In the genomic region with DNA sequence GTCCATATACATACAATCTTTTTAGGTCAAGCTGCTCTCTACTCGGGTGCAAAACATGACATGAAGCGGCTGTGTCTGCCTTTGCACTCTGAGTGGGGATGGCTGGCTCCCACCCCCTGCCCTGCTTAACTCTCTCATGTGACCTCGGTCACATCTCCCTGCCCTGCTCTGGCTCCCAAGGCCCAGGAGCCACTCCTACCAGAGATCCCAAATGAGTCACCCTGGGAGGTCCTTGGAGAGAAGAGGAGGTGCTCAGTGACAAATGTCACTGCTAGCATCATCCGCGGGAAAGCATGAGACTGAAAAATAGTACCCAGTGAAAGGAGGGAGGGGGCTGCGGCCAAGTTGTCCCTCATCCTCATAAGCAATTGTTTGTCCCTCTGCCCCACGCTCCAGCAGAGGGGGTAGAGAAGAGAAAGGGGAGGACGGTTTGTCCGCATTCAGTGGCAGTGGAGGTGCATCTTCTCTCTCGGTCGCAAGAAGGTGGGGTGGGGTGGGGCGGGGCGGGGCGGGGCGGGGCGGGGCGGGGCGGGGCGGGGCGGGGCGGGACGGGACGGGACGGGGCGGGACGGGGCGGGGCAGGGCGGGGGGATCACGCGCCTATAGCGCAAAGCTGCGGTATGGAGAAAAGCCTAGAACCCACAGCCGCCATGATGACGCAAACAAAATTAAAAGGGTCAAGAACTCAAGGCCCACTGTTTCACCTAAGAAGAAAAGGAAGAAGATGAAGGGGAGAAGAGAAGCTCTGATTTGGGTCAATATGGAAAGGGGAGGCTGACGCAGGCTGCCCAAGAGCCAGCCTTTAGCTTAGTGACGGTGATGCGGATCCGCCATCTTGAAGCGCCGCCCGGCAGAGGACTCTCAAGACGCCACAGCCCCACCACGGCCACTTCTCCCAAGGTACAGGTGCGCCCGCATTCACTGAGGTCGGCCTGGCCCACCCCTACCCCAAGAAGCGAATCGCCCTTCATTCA, we compare ENCODE assay signal across 1 cellular context.
TF ChIP-seq lines count a peak whose summit lies in the region.

No MANE protein-coding gene starts in this region.

TF ChIP-seq in K562, 482 proteins besides CTCF, POLR2A, EP300 and RAD21 (continued from another document):
- TF ChIP-seq, protein P1, sequence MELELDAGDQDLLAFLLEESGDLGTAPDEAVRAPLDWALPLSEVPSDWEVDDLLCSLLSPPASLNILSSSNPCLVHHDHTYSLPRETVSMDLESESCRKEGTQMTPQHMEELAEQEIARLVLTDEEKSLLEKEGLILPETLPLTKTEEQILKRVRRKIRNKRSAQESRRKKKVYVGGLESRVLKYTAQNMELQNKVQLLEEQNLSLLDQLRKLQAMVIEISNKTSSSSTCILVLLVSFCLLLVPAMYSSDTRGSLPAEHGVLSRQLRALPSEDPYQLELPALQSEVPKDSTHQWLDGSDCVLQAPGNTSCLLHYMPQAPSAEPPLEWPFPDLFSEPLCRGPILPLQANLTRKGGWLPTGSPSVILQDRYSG (tag; conservative IDR thresholded peaks at IDR 0.05; ENCODE audit: low read depth), result 0 out of 2 replicates have a peak, but pooled peaks have one; percentile 56
- TF ChIP-seq ZNF830 (CRISPR knock-in tag; IDR thresholded peaks at IDR 0.05) (peak; percentile 82; the same call in 1 of the 2 replicates), DDX20 (tag; IDR thresholded peaks at IDR 0.05; ENCODE audit: low read depth) (no peak), PRMT5 (CRISPR knock-in tag; IDR thresholded peaks at IDR 0.05) (no peak), HNRNPK (IDR thresholded peaks at IDR 0.05; ENCODE audit: low read depth, low read length, poor library complexity, severe bottlenecking) (no peak), FOS (IDR thresholded peaks at IDR 0.05; ENCODE audit: extremely low read depth, insufficient read length) (no peak), SAP30 (IDR thresholded peaks at IDR 0.05; ENCODE audit: borderline replicate concordance, insufficient read depth, low read depth, low read length, poor library complexity, severe bottlenecking) (no peak), MYC (IDR thresholded peaks at IDR 0.05; ENCODE audit: low read depth, low read length) (0 out of 2 replicates have a peak, but pooled peaks have one; percentile 25), MYC (CRISPR knock-in tag; IDR thresholded peaks at IDR 0.05; ENCODE audit: borderline replicate concordance, low read depth) (0 out of 2 replicates have a peak, but pooled peaks have one; percentile 28), TEAD4 (IDR thresholded peaks at IDR 0.05; ENCODE audit: low read length) (no peak), TEAD4 (CRISPR knock-in tag; IDR thresholded peaks at IDR 0.05; ENCODE audit: borderline replicate concordance) (no peak)
